8 cellular contexts compared by ENCODE assay signal in genomic region chr17:76867578-76868175, GRCh38. TPM values are rescaled to one million over a fixed set of nuclear protein-coding genes. Genes with fewer than 3 reads are reported as not detected.
DNase-seq lines count a peak whose midpoint lies in the region; ATAC-seq, FAIRE-seq and TF ChIP-seq lines count a peak whose summit lies in the region.

No MANE protein-coding gene starts in this region.

- H2BK12ac ChIP-seq in mesenchymal stem cell (ENCODE audit: low read length in 2 of 2), result peak overlapping the region; percentile 20 to 51

- no peak for DNase-seq in CD14-positive monocyte (ENCODE audit: low spot score)
- peak; percentile 87 for DNase-seq in HT1080 (ENCODE audit: low read depth)
- peak; percentile 35 for DNase-seq in astrocyte (ENCODE audit: low read depth)
- peak; percentile 65 for DNase-seq in mesenchymal stem cell
- DNase-seq in AG20443 (ENCODE audit: low spot score), result no peak
- no peak for DNase-seq in UCSD-AML1 (lab: John Stamatoyannopoulos, UW; ENCODE audit: unreplicated experiment)
- no peak for DNase-seq in NCI-H2029 (lab: John Stamatoyannopoulos, UW)

- H3K4me3 Mint-ChIP-seq in CD14-positive monocyte, result peak overlapping the region; percentile 66 to 84
- H3K4me3 Mint-ChIP-seq in astrocyte (ENCODE audit: unreplicated experiment), result peak overlapping the region; percentile 90

- H3K27me3 Mint-ChIP-seq in CD14-positive monocyte (ENCODE audit: low read depth in 3 of 3), result peaks cover 39 to 67% (median 46%) of the 10 kb centered on the region in 3 donors
- H3K27me3 Mint-ChIP-seq in astrocyte (ENCODE audit: low read depth, unreplicated experiment), result peaks cover 5% of the 10 kb centered on the region

- H3K27ac Mint-ChIP-seq in CD14-positive monocyte (no peak overlapping the region), astrocyte (ENCODE audit: unreplicated experiment) (peak overlapping the region; percentile 96)

- TF ChIP-seq CTCF in CD14-positive monocyte (IDR thresholded peaks at IDR 0.05) (no peak), astrocyte (IDR thresholded peaks at IDR 0.05; ENCODE audit: insufficient read depth, low read depth, low read length) (no peak)

- H3K79me1 ChIP-seq in mesenchymal stem cell (replicated peaks; ENCODE audit: low read length, poor library complexity, severe bottlenecking), result no peaks in the 10 kb centered on the region

- H2AK5ac ChIP-seq in mesenchymal stem cell (ENCODE audit: low read length, severe bottlenecking), result no peak overlapping the region

- H2AFZ ChIP-seq in astrocyte (ENCODE audit: low read depth, low read length) (peak overlapping the region; percentile 63), mesenchymal stem cell (ENCODE audit: low read depth, low read length) (peak overlapping the region; percentile 88)

- H3K27ac ChIP-seq in astrocyte (ENCODE audit: low read depth, low read length) (peak overlapping the region; percentile 48), mesenchymal stem cell (ENCODE audit: low read length, poor library complexity, severe bottlenecking) (peak overlapping the region; percentile 27)

- H3K9me3 ChIP-seq in astrocyte (ENCODE audit: insufficient read depth, low read depth, low read length) (no peaks in the 10 kb centered on the region), mesenchymal stem cell (ENCODE audit: control insufficient read depth, low read length) (no peaks in the 10 kb centered on the region)

- H3K9me3 Mint-ChIP-seq in CD14-positive monocyte, result peaks cover 0 to 6% (median 3%) of the 10 kb centered on the region in 7 donors
- H3K9me3 Mint-ChIP-seq in astrocyte (ENCODE audit: unreplicated experiment), result no peaks in the 10 kb centered on the region

- H2BK120ac ChIP-seq in mesenchymal stem cell (ENCODE audit: low read depth, low read length), result no peak overlapping the region

- H4K91ac ChIP-seq in mesenchymal stem cell (ENCODE audit: low read length), result peak overlapping the region; percentile 62

- peaks cover 2 to 3% of the 10 kb centered on the region in 2 donors for H3K36me3 Mint-ChIP-seq in CD14-positive monocyte
- no peaks in the 10 kb centered on the region for H3K36me3 Mint-ChIP-seq in astrocyte (ENCODE audit: low read depth, unreplicated experiment)

- no peaks in the 10 kb centered on the region for H3K27me3 ChIP-seq in astrocyte (ENCODE audit: insufficient read depth, low read length)
- peaks cover 11 to 43% of the 10 kb centered on the region in 2 experiments for H3K27me3 ChIP-seq in mesenchymal stem cell (ENCODE audit: control insufficient read depth in 1 of 2, insufficient read depth in 1 of 2, low read length in 2 of 2)

- H3K9ac ChIP-seq in astrocyte (ENCODE audit: low read length) (peak overlapping the region; percentile 60), mesenchymal stem cell (ENCODE audit: low read length) (peak overlapping the region; percentile 67)

- H3K18ac ChIP-seq in mesenchymal stem cell (ENCODE audit: low read depth in 1 of 2, low read length in 2 of 2), result peak overlapping the region in 1 of 2 experiments; percentile 82

- H4K20me1 ChIP-seq in astrocyte (ENCODE audit: insufficient read depth, low read length), result peaks cover 8% of the 10 kb centered on the region

- FAIRE-seq in astrocyte (lab: Jason Lieb, UNC), result no peak

- peak overlapping the region in 1 of 2 experiments; percentile 17 for H3K4ac ChIP-seq in mesenchymal stem cell (ENCODE audit: low read depth in 1 of 2, low read length in 2 of 2)

- ATAC-seq in HG03135 (IDR thresholded peaks at IDR 0.05; ENCODE audit: unreplicated experiment), result no peak

- peak overlapping the region; percentile 81 for H3K4me2 ChIP-seq in astrocyte (ENCODE audit: low read length)
- peak overlapping the region; percentile 67 for H3K4me2 ChIP-seq in mesenchymal stem cell (ENCODE audit: low read length, poor library complexity, severe bottlenecking)

- peak overlapping the region; percentile 20 for H3K4me3 ChIP-seq in astrocyte (ENCODE audit: insufficient read depth, low read depth, low read length)
- peak overlapping the region in 1 of 2 experiments; percentile 62 for H3K4me3 ChIP-seq in mesenchymal stem cell (ENCODE audit: insufficient read depth in 1 of 2, low read depth in 1 of 2, low read length in 2 of 2)

- WGBS in mesenchymal stem cell, result 21% methylated on average over 20 of the region's 20 CpGs

- H3K4me1 Mint-ChIP-seq in CD14-positive monocyte, result peaks cover 12% of the 10 kb centered on the region
- peaks cover 28% of the 10 kb centered on the region for H3K4me1 Mint-ChIP-seq in astrocyte (ENCODE audit: low read depth, unreplicated experiment)

- H3K23ac ChIP-seq in mesenchymal stem cell (ENCODE audit: low read length in 2 of 2), result no peak overlapping the region

- peak overlapping the region; percentile 73 for H2BK15ac ChIP-seq in mesenchymal stem cell (ENCODE audit: low read depth, poor library complexity, severe bottlenecking)

- H3K36me3 ChIP-seq in astrocyte (ENCODE audit: insufficient read depth, low read length) (no peaks in the 10 kb centered on the region), mesenchymal stem cell (ENCODE audit: control insufficient read depth in 1 of 2, insufficient read depth in 2 of 2, low read depth in 1 of 2, low read length in 2 of 2) (no peaks in the 10 kb centered on the region)

- peak overlapping the region; percentile 5 for H4K8ac ChIP-seq in mesenchymal stem cell (ENCODE audit: low read length)

- peaks cover 33% of the 10 kb centered on the region for H3K4me1 ChIP-seq in astrocyte (ENCODE audit: insufficient read depth, low read length)
- peaks cover 48% of the 10 kb centered on the region for H3K4me1 ChIP-seq in mesenchymal stem cell (ENCODE audit: control insufficient read depth, insufficient read depth, low read depth, low read length)

- H3K14ac ChIP-seq in mesenchymal stem cell (ENCODE audit: low read length in 2 of 2), result peak overlapping the region in 1 of 2 experiments; percentile 44

- intact Hi-C loops in CD14-positive monocyte (cut with micrococcal nuclease), result loop anchor here in 1 of 2 donors (5.0 kb wide), 2 partner anchors 200 to 380 kb away; no protein-coding TSS in a partner anchor

- no peaks in the 10 kb centered on the region for H3K79me2 ChIP-seq in astrocyte (ENCODE audit: insufficient read depth, low read length)

- no peak overlapping the region for H2BK5ac ChIP-seq in mesenchymal stem cell (ENCODE audit: low read depth, low read length, poor library complexity, severe bottlenecking)

RNA-seq across cellular contexts. Expression of gene MGAT5B, which starts 0.5 kb away (rescaled TPM):
- polyA plus RNA-seq in CD14-positive monocyte, result not detected
- total RNA-seq in HT1080 (2014; rRNA removed; shearing (Covaris generic)), result 13.1 and 20.0 TPM in 2 replicates
- polyA plus RNA-seq in HT1080 (2015; cell fraction: cytosol; rRNA removed), result 20.9 and 21.8 TPM in 2 replicates
- polyA plus RNA-seq in HT1080 (2015; cell fraction: nucleus; rRNA removed), result 29.2 and 33.3 TPM in 2 replicates
- total RNA-seq in astrocyte, result 5.1 and 6.3 TPM in 2 replicates
- polyA plus RNA-seq in mesenchymal stem cell (2013, experiment 1 of 2), result 0.94 TPM
- 1.1 TPM for polyA plus RNA-seq in mesenchymal stem cell (2013, experiment 2 of 2)

Comparison
In these comparisons a context has a peak if more than half of its experiments do, and no peak if none do; other contexts are left out.
1. DNase-seq: peak in HT1080 (single experiment), astrocyte (single experiment) and mesenchymal stem cell (single experiment); none in CD14-positive monocyte (single experiment), AG20443 (single experiment), UCSD-AML1 (single experiment) and NCI-H2029 (single experiment).